In genomic region chr10:126243306-126243705, GRCh38 we compare ENCODE assay signal across 1 cellular context.
TF ChIP-seq lines count a peak whose summit lies in the region.

No MANE protein-coding gene starts in this region.

TF ChIP-seq in SK-N-SH treated with all-trans-retinoic acid at 6 μM for 48 hours, 23 proteins besides CTCF, POLR2A, EP300 and RAD21 (continued from another document):
- TF ChIP-seq, protein P1, sequence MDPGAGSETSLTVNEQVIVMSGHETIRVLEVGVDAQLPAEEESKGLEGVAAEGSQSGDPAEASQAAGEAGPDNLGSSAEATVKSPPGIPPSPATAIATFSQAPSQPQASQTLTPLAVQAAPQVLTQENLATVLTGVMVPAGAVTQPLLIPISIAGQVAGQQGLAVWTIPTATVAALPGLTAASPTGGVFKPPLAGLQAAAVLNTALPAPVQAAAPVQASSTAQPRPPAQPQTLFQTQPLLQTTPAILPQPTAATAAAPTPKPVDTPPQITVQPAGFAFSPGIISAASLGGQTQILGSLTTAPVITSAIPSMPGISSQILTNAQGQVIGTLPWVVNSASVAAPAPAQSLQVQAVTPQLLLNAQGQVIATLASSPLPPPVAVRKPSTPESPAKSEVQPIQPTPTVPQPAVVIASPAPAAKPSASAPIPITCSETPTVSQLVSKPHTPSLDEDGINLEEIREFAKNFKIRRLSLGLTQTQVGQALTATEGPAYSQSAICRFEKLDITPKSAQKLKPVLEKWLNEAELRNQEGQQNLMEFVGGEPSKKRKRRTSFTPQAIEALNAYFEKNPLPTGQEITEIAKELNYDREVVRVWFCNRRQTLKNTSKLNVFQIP (CRISPR knock-in tag; IDR thresholded peaks at IDR 0.05; ENCODE audit: borderline replicate concordance, low read depth): no peak
- no peak for TF ChIP-seq RARB (CRISPR knock-in tag; IDR thresholded peaks at IDR 0.05)
- TF ChIP-seq PPARA (CRISPR knock-in tag; IDR thresholded peaks at IDR 0.05; ENCODE audit: borderline replicate concordance): no peak
- no peak for TF ChIP-seq GLIS3 (CRISPR knock-in tag; IDR thresholded peaks at IDR 0.05)
- no peak for TF ChIP-seq ESRRG (CRISPR knock-in tag; IDR thresholded peaks at IDR 0.05)
- no peak for TF ChIP-seq ZNF565 (CRISPR knock-in tag; conservative IDR thresholded peaks at IDR 0.05; ENCODE audit: low read depth)
- TF ChIP-seq TOX (CRISPR knock-in tag; IDR thresholded peaks at IDR 0.05; ENCODE audit: borderline replicate concordance): no peak
- TF ChIP-seq BACH2 (CRISPR knock-in tag; IDR thresholded peaks at IDR 0.05; ENCODE audit: borderline replicate concordance): no peak
- TF ChIP-seq ZC3H10 (CRISPR knock-in tag; IDR thresholded peaks at IDR 0.05): no peak
- no peak for TF ChIP-seq SNAI2 (CRISPR knock-in tag; IDR thresholded peaks at IDR 0.05)
- TF ChIP-seq ARNTL (CRISPR knock-in tag; IDR thresholded peaks at IDR 0.05; ENCODE audit: borderline replicate concordance, low read depth): no peak
- TF ChIP-seq, protein P2, sequence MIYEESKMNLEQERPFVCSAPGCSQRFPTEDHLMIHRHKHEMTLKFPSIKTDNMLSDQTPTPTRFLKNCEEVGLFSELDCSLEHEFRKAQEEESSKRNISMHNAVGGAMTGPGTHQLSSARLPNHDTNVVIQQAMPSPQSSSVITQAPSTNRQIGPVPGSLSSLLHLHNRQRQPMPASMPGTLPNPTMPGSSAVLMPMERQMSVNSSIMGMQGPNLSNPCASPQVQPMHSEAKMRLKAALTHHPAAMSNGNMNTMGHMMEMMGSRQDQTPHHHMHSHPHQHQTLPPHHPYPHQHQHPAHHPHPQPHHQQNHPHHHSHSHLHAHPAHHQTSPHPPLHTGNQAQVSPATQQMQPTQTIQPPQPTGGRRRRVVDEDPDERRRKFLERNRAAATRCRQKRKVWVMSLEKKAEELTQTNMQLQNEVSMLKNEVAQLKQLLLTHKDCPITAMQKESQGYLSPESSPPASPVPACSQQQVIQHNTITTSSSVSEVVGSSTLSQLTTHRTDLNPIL (CRISPR knock-in tag; IDR thresholded peaks at IDR 0.05; ENCODE audit: low read depth): no peak
- no peak for TF ChIP-seq PATZ1 (CRISPR knock-in tag; IDR thresholded peaks at IDR 0.05; ENCODE audit: borderline replicate concordance)
- no peak for TF ChIP-seq ZFP3 (CRISPR knock-in tag; IDR thresholded peaks at IDR 0.05)
- TF ChIP-seq OSR1 (CRISPR knock-in tag; IDR thresholded peaks at IDR 0.05): no peak
- no peak for TF ChIP-seq ZNF70 (CRISPR knock-in tag; IDR thresholded peaks at IDR 0.05)
- no peak for TF ChIP-seq TCF4 (CRISPR knock-in tag; IDR thresholded peaks at IDR 0.05; ENCODE audit: borderline replicate concordance)
- TF ChIP-seq ISL1 (CRISPR knock-in tag; IDR thresholded peaks at IDR 0.05): no peak
- no peak for TF ChIP-seq ZFP30 (CRISPR knock-in tag; IDR thresholded peaks at IDR 0.05)
TF ChIP-seq in SK-N-SH treated with all-trans-retinoic acid at 6 μM for 48 hours: peak in this region for 0.
